In the genomic region with DNA sequence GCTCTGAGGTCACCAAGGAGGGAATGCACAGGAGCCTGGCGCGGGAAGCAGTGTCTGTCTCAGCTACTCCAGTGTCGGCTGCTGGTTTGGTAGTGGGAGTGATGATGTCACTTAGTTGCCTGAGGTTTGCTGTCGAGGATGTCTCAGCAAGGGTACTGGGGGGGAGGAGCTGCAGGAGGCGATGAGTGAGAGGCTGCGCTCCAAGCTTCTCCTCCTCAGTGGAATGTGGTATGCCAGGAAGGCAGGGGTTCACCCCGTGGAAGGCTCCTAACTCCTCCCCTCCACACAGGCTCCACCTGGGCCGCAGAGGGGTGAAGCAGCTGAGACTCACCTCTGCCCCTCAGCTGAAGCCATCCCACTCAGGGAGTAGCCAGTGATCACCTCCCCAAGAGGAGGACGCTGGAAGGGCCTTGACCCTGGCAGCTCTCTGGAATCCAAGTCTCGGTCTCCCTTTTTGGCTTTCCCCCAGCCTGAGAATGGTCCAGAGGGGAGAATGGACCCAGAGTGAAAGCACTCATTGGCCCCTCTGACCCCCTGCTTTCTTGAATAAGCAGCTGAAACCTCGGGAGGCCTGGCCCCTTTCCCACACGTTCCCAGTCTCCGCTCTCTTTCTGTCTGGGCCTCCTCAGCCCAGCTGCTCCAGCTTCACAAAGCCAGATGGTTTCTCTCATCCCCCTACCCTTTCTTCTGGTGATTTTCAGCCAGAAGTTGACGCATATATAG, we compare ENCODE assay signal across 17 cellular contexts.
DNase-seq lines count a peak whose midpoint lies in the region; ATAC-seq and TF ChIP-seq lines count a peak whose summit lies in the region.
"Had no signal": no experiment of that assay in that cellular context is flagged by ENCODE, and none has a peak within 500 bp of the region (broad histone marks: within the 10 kb centered on the region; RNA-seq: fewer than 3 reads in every experiment).

No MANE protein-coding gene starts in this region.

- no peak overlapping the region for H3K4me2 ChIP-seq in fibroblast of lung (ENCODE audit: extremely low read depth, insufficient read depth, low read length)

- peak overlapping the region; percentile 13 for H3K27ac Mint-ChIP-seq in activated naive CD4-positive, alpha-beta T cell treated with anti-CD3 and anti-CD28 coated beads, Interleukin-2, amount 50 U/mL, for 24 hours
- no peak overlapping the region for H3K27ac Mint-ChIP-seq in activated naive CD4-positive, alpha-beta T cell treated with anti-CD3 and anti-CD28 coated beads for 36 hours
- H3K27ac Mint-ChIP-seq: activated CD4-positive, alpha-beta T cell treated with anti-CD3 and anti-CD28 coated beads, Interleukin-2, amount 10 ng/mL, durations not matched to agents 24 days and 14 days; activated T-cell treated with anti-CD3 and anti-CD28 coated beads, Interleukin-2, amount 50 U/mL, for 72 hours; effector memory CD8-positive, alpha-beta T cell; T-helper 17 cell had no signal

- no peaks in the 10 kb centered on the region for H3K4me1 Mint-ChIP-seq in activated naive CD4-positive, alpha-beta T cell treated with anti-CD3 and anti-CD28 coated beads, Interleukin-2, amount 50 U/mL, for 24 hours
- H3K4me1 Mint-ChIP-seq in activated naive CD4-positive, alpha-beta T cell treated with anti-CD3 and anti-CD28 coated beads for 36 hours (ENCODE audit: low read depth): peaks cover 7% of the 10 kb centered on the region
- H3K4me1 Mint-ChIP-seq: T-helper 17 cell had no signal

- H3K36me3 Mint-ChIP-seq in activated naive CD4-positive, alpha-beta T cell treated with anti-CD3 and anti-CD28 coated beads, Interleukin-2, amount 50 U/mL, for 24 hours: no peaks in the 10 kb centered on the region
- no peaks in the 10 kb centered on the region for H3K36me3 Mint-ChIP-seq in activated naive CD4-positive, alpha-beta T cell treated with anti-CD3 and anti-CD28 coated beads for 36 hours (ENCODE audit: low read depth)

- H3K79me2 ChIP-seq in fibroblast of lung (ENCODE audit: control insufficient read depth, insufficient read depth, low read length): no peaks in the 10 kb centered on the region

- no peaks in the 10 kb centered on the region for H4K20me1 ChIP-seq in fibroblast of lung (ENCODE audit: control insufficient read depth, extremely low read depth, insufficient read depth, low read length)

- no peak for TF ChIP-seq CTCF in fibroblast of lung (conservative IDR thresholded peaks at IDR 0.05 in 1 of 2, IDR thresholded peaks at IDR 0.05 in 1 of 2; ENCODE audit: low read depth in 1 of 2, low read length in 2 of 2)
- no peak for TF ChIP-seq CTCF in left lung (IDR thresholded peaks at IDR 0.05)
- no peak for TF ChIP-seq CTCF in upper lobe of right lung (IDR thresholded peaks at IDR 0.05)
- TF ChIP-seq CTCF in prostate gland (IDR thresholded peaks at IDR 0.05): no peak

- peak; percentile 33 for ATAC-seq in left lung
- peak; percentile 16 for ATAC-seq in upper lobe of right lung
- ATAC-seq in GM19324 (IDR thresholded peaks at IDR 0.05; ENCODE audit: low FRiP score, unreplicated experiment): no peak
- ATAC-seq: activated T-cell treated with anti-CD3 and anti-CD28 coated beads, Interleukin-2, amount 50 U/mL, for 72 hours; effector memory CD8-positive, alpha-beta T cell; gastroesophageal sphincter; T-helper 17 cell had no signal

- no peak for DNase-seq in activated naive CD4-positive, alpha-beta T cell treated with anti-CD3 and anti-CD28 coated beads for 36 hours
- peak; percentile 84 to 88 for DNase-seq in fibroblast of lung (ENCODE audit: low read depth in 2 of 2)
- no peak for DNase-seq in left lung
- DNase-seq in upper lobe of right lung: no peak
- no peak for DNase-seq in prostate gland (ENCODE audit: low spot score)
- DNase-seq in dermis blood vessel endothelial cell: no peak
- DNase-seq: activated CD4-positive, alpha-beta T cell treated with anti-CD3 and anti-CD28 coated beads, Interleukin-2, amount 10 ng/mL, durations not matched to agents 24 days and 14 days; effector memory CD8-positive, alpha-beta T cell; NCI-H446 treated with DMSO at 0.1 percent for 48 hours; stimulated activated CD4-positive, alpha-beta T cell treated with anti-CD3 and anti-CD28 coated beads, Interleukin-15, amount 100 ng/mL, for 24 hours; T-helper 17 cell had no signal

- H3K36me3 ChIP-seq in fibroblast of lung (ENCODE audit: control insufficient read depth, insufficient read depth, low read length): no peaks in the 10 kb centered on the region
- no peaks in the 10 kb centered on the region for H3K36me3 ChIP-seq in left lung
- no peaks in the 10 kb centered on the region for H3K36me3 ChIP-seq in upper lobe of right lung
- no peaks in the 10 kb centered on the region for H3K36me3 ChIP-seq in prostate gland
- H3K36me3 ChIP-seq: tibial nerve had no signal

- no peak overlapping the region for H2AFZ ChIP-seq in fibroblast of lung (ENCODE audit: low read length)

- H3K4me3 Mint-ChIP-seq in activated naive CD4-positive, alpha-beta T cell treated with anti-CD3 and anti-CD28 coated beads, Interleukin-2, amount 50 U/mL, for 24 hours: no peak overlapping the region
- no peak overlapping the region for H3K4me3 Mint-ChIP-seq in activated naive CD4-positive, alpha-beta T cell treated with anti-CD3 and anti-CD28 coated beads for 36 hours
- H3K4me3 Mint-ChIP-seq: activated CD4-positive, alpha-beta T cell treated with anti-CD3 and anti-CD28 coated beads, Interleukin-2, amount 10 ng/mL, durations not matched to agents 24 days and 14 days; activated T-cell treated with anti-CD3 and anti-CD28 coated beads, Interleukin-2, amount 50 U/mL, for 72 hours; effector memory CD8-positive, alpha-beta T cell; T-helper 17 cell had no signal

- H3K27ac ChIP-seq in fibroblast of lung (ENCODE audit: insufficient read depth, low read length): no peak overlapping the region
- H3K27ac ChIP-seq in left lung: peak overlapping the region in 1 of 2 donors; percentile 13
- H3K27ac ChIP-seq in upper lobe of right lung: no peak overlapping the region
- no peak overlapping the region for H3K27ac ChIP-seq in prostate gland

- TF ChIP-seq POLR2A in prostate gland (IDR thresholded peaks at IDR 0.05): no peak

- H3K27me3 ChIP-seq in fibroblast of lung (ENCODE audit: control insufficient read depth, insufficient read depth, low read length) (no peaks in the 10 kb centered on the region), left lung (peaks cover 0 to 10% of the 10 kb centered on the region in 2 donors), upper lobe of right lung (no peaks in the 10 kb centered on the region), prostate gland (replicated peaks; ENCODE audit: insufficient read depth) (no peaks in the 10 kb centered on the region)
- H3K27me3 ChIP-seq: gastroesophageal sphincter, tibial nerve had no signal

- H3K4me1 ChIP-seq in fibroblast of lung (ENCODE audit: control insufficient read depth, extremely low read depth, insufficient read depth, low read length) (peaks cover 20% of the 10 kb centered on the region), left lung (peaks cover 2 to 8% of the 10 kb centered on the region in 2 donors), upper lobe of right lung (peaks cover 6% of the 10 kb centered on the region), prostate gland (replicated peaks) (no peaks in the 10 kb centered on the region)
- H3K4me1 ChIP-seq: tibial nerve had no signal

- H3K9me3 ChIP-seq in fibroblast of lung (ENCODE audit: control insufficient read depth, insufficient read depth, low read depth, low read length) (no peaks in the 10 kb centered on the region), left lung (no peaks in the 10 kb centered on the region), upper lobe of right lung (no peaks in the 10 kb centered on the region), prostate gland (no peaks in the 10 kb centered on the region)
- H3K9me3 ChIP-seq: gastroesophageal sphincter, tibial nerve had no signal

- peaks cover 2% of the 10 kb centered on the region for H3K27me3 Mint-ChIP-seq in activated naive CD4-positive, alpha-beta T cell treated with anti-CD3 and anti-CD28 coated beads, Interleukin-2, amount 50 U/mL, for 24 hours
- H3K27me3 Mint-ChIP-seq in activated naive CD4-positive, alpha-beta T cell treated with anti-CD3 and anti-CD28 coated beads for 36 hours (ENCODE audit: low read depth): peaks cover 15% of the 10 kb centered on the region

- no peak overlapping the region for H3K4me3 ChIP-seq in fibroblast of lung (replicated peaks in 1 of 4; ENCODE audit: control extremely low read depth in 1 of 4, insufficient read depth in 1 of 4, low read depth in 3 of 4, low read length in 4 of 4)
- H3K4me3 ChIP-seq in left lung: no peak overlapping the region
- no peak overlapping the region for H3K4me3 ChIP-seq in upper lobe of right lung
- no peak overlapping the region for H3K4me3 ChIP-seq in prostate gland
- H3K4me3 ChIP-seq: gastroesophageal sphincter, lung, tibial nerve had no signal

- H3K9ac ChIP-seq in fibroblast of lung (ENCODE audit: insufficient read depth, low read length): no peak overlapping the region

- WGBS in prostate gland: 69% methylated on average over 14 of the region's 14 CpGs

- intact Hi-C loops in activated naive CD4-positive, alpha-beta T cell treated with anti-CD3 and anti-CD28 coated beads for 36 hours (cut with micrococcal nuclease): no loop called here
- intact Hi-C loops in left lung (cut with DNase I) (no loop called here), upper lobe of right lung (cut with DNase I) (no loop called here), prostate gland (cut with DNase I) (no loop called here)

- CTCF ChIA-PET in activated naive CD4-positive, alpha-beta T cell treated with anti-CD3 and anti-CD28 coated beads for 36 hours (lab: Charles Lee): no interaction called here

- H3K9me3 Mint-ChIP-seq in activated naive CD4-positive, alpha-beta T cell treated with anti-CD3 and anti-CD28 coated beads, Interleukin-2, amount 50 U/mL, for 24 hours: no peaks in the 10 kb centered on the region
- no peaks in the 10 kb centered on the region for H3K9me3 Mint-ChIP-seq in activated naive CD4-positive, alpha-beta T cell treated with anti-CD3 and anti-CD28 coated beads for 36 hours
- H3K9me3 Mint-ChIP-seq: activated CD4-positive, alpha-beta T cell treated with anti-CD3 and anti-CD28 coated beads, Interleukin-2, amount 10 ng/mL, durations not matched to agents 24 days and 14 days; activated T-cell treated with anti-CD3 and anti-CD28 coated beads, Interleukin-2, amount 50 U/mL, for 72 hours; effector memory CD8-positive, alpha-beta T cell had no signal

Comparison
In these comparisons a context has a peak if more than half of its experiments do, and no peak if none do; other contexts are left out.
1. DNase-seq: peak in fibroblast of lung (2 of 2); none in activated naive CD4-positive, alpha-beta T cell treated with anti-CD3 and anti-CD28 coated beads for 36 hours (single experiment), left lung (0 of 2), upper lobe of right lung (single experiment), prostate gland (single experiment) and dermis blood vessel endothelial cell (single experiment).